ENCODE assay signal across 22 cellular contexts in genomic region chr4:129144755-129145206, GRCh38.
"Had no signal": no experiment of that assay in that cellular context is flagged by ENCODE, and none has a peak within 500 bp of the region (broad histone marks: within the 10 kb centered on the region; RNA-seq: fewer than 3 reads in every experiment).

No MANE protein-coding gene starts in this region.

- H3K27ac Mint-ChIP-seq: activated naive CD8-positive, alpha-beta T cell; dendritic cell treated with granulocyte-macrophage colony-stimulating factor and Interleukin-4, amounts not matched to agents 40 ng/mL and 50 ng/mL, for 4 days; effector memory CD8-positive, alpha-beta T cell; stimulated activated effector memory CD8-positive, alpha-beta T cell treated with anti-CD3 and anti-CD28 coated beads, Interleukin-12 subunit alpha, Interleukin-12 subunit beta, amount 100 ng/mL, for 72 hours had no signal

- ATAC-seq: effector memory CD8-positive, alpha-beta T cell; gastrocnemius medialis; left lung; right cardiac atrium; stimulated activated effector memory CD8-positive, alpha-beta T cell treated with anti-CD3 and anti-CD28 coated beads, Interleukin-12 subunit alpha, Interleukin-12 subunit beta, amount 100 ng/mL, for 72 hours had no signal

- H3K4me3 ChIP-seq: gastrocnemius medialis, left lung, prostate gland, stomach had no signal

- H3K36me3 ChIP-seq: gastrocnemius medialis, heart left ventricle, left lung, prostate gland, stomach, vagina had no signal

- DNase-seq: activated CD4-positive, alpha-beta T cell treated with anti-CD3 and anti-CD28 coated beads, Interleukin-2, amount 50 U/mL, for 1 hour; activated CD8-positive, alpha-beta memory T cell treated with anti-CD3 and anti-CD28 coated beads for 24 hours; activated CD8-positive, alpha-beta memory T cell treated with anti-CD3 and anti-CD28 coated beads, Interleukin-2, amount 50 U/mL, for 48 hours; activated effector memory CD4-positive, alpha-beta T cell treated with anti-CD3 and anti-CD28 coated beads, Interleukin-2, amount 50 U/mL, for 16 hours; activated T-cell treated with anti-CD3 and anti-CD28 coated beads, Interleukin-2, amount 50 U/mL, for 48 hours; effector memory CD8-positive, alpha-beta T cell; gastrocnemius medialis; heart left ventricle; left lung; mammary epithelial cell; stimulated activated CD4-positive, alpha-beta T cell treated with anti-CD3 and anti-CD28 coated beads, Interleukin-4, amount 100 ng/mL, for 24 hours; stomach; T-helper 1 cell; T-helper 9 cell had no signal

- H3K27ac ChIP-seq: epithelial cell of prostate, gastrocnemius medialis, heart left ventricle, left lung, prostate gland, stomach, vagina had no signal

- H3K4me3 Mint-ChIP-seq: activated naive CD8-positive, alpha-beta T cell; dendritic cell treated with granulocyte-macrophage colony-stimulating factor and Interleukin-4, amounts not matched to agents 40 ng/mL and 50 ng/mL, for 4 days; effector memory CD8-positive, alpha-beta T cell; stimulated activated effector memory CD8-positive, alpha-beta T cell treated with anti-CD3 and anti-CD28 coated beads, Interleukin-12 subunit alpha, Interleukin-12 subunit beta, amount 100 ng/mL, for 72 hours had no signal

- H3K9me3 Mint-ChIP-seq: dendritic cell treated with granulocyte-macrophage colony-stimulating factor and Interleukin-4, amounts not matched to agents 40 ng/mL and 50 ng/mL, for 4 days; effector memory CD8-positive, alpha-beta T cell; stimulated activated effector memory CD8-positive, alpha-beta T cell treated with anti-CD3 and anti-CD28 coated beads, Interleukin-12 subunit alpha, Interleukin-12 subunit beta, amount 100 ng/mL, for 72 hours had no signal

- H3K9me3 ChIP-seq: gastrocnemius medialis, heart left ventricle, left lung, prostate gland, stomach, vagina had no signal

- H3K36me3 Mint-ChIP-seq: activated naive CD8-positive, alpha-beta T cell; stimulated activated effector memory CD8-positive, alpha-beta T cell treated with anti-CD3 and anti-CD28 coated beads, Interleukin-12 subunit alpha, Interleukin-12 subunit beta, amount 100 ng/mL, for 72 hours had no signal

- H3K4me1 ChIP-seq: gastrocnemius medialis, heart left ventricle, left lung, prostate gland, stomach, vagina had no signal

- H3K4me1 Mint-ChIP-seq: stimulated activated effector memory CD8-positive, alpha-beta T cell treated with anti-CD3 and anti-CD28 coated beads, Interleukin-12 subunit alpha, Interleukin-12 subunit beta, amount 100 ng/mL, for 72 hours had no signal

- FAIRE-seq: bronchial epithelial cell had no signal

- H3K27me3 ChIP-seq: gastrocnemius medialis, left lung, stomach, vagina had no signal
